Comparison of ENCODE assay signal across 2 cellular contexts in the genomic region with DNA sequence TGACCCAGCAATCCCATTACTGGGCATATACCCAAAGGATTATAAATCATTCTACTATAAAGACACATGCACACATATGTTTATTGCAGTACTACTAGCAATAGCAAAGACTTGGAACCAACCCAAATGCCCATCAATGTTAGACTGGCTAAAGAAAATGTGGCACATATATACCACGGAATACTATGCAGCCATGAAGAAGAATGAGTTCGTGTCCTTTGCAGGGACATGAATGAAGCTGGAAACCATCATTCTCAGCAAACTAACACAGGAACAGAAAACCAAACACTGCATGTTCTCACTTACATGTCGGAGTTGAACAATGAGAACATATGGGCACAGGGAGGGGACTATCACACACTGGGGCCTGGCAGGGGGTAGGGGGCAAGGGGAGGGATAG.
A peak's percentile ranks its signal among the peaks of the same experiment; 100 is the strongest.
DNase-seq lines count a peak whose midpoint lies in the region; ATAC-seq, FAIRE-seq and TF ChIP-seq lines count a peak whose summit lies in the region.
"Not testable (repeated sequence)": the region's sequence is repeated elsewhere in the genome, so short reads cannot be mapped to it uniquely, and the experiment has no call there.

No MANE protein-coding gene starts in this region.

- 3% methylated on average over 3 of the region's 3 CpGs for WGBS in K562 (ENCODE audit: insufficient coverage, low coverage, missing lambda C conversion rate)

- not testable (repeated sequence) for ATAC-seq in K562

- H3K27ac ChIP-seq in HEK293 (ENCODE audit: extremely low read depth, low read depth, low read length); K562 (ENCODE audit: extremely low read depth, low read depth, low read length): not testable (repeated sequence)

- not testable (repeated sequence) for H3K9ac ChIP-seq in K562 (ENCODE audit: insufficient read depth in 1 of 2, low read depth in 2 of 2, low read length in 2 of 2)

- TF ChIP-seq CTCF in HEK293 (tag by site-specific recombination; IDR thresholded peaks at IDR 0.05); K562 (IDR thresholded peaks at IDR 0.05 in 2 of 3, conservative IDR thresholded peaks at IDR 0.05 in 1 of 3; ENCODE audit: insufficient read depth in 2 of 3, low read depth in 1 of 3, low read length in 3 of 3): not testable (repeated sequence)

- H3K36me3 ChIP-seq in HEK293 (ENCODE audit: control insufficient read depth in 2 of 2, insufficient read depth in 1 of 2, low read length in 2 of 2); K562 (ENCODE audit: control insufficient read depth, insufficient read depth, low read length): not testable (repeated sequence)

- not testable (repeated sequence) for H3K4me3 ChIP-seq in HEK293 (ENCODE audit: low read depth, low read length); K562

- POLR2A ChIA-PET in HEK293 (lab: Yijun Ruan, JAX); K562 (lab: Yijun Ruan, JAX): not testable (repeated sequence)

- not testable (repeated sequence) for H3K79me2 ChIP-seq in K562 (ENCODE audit: control insufficient read depth, insufficient read depth, low read length)

- not testable (repeated sequence) for BruUV-seq in K562 (replicated peaks; lab: Mats Ljungman, UMichigan)

- in situ Hi-C loops in K562 (cut with MboI) = not testable (repeated sequence)

- not testable (repeated sequence) for H3K4me2 ChIP-seq in K562 (ENCODE audit: insufficient read depth, low read length)

- intact Hi-C loops in K562 (cut with micrococcal nuclease) = not testable (repeated sequence)

- H2AFZ ChIP-seq in K562 (ENCODE audit: low read depth, low read length) = not testable (repeated sequence)

- FAIRE-seq in K562 (lab: Jason Lieb, UNC) = not testable (repeated sequence)

- not testable (repeated sequence) for H3K27me3 ChIP-seq in K562 (ENCODE audit: control insufficient read depth in 2 of 2, insufficient read depth in 2 of 2, low read length in 2 of 2)

- DNase-seq in K562 (ENCODE audit: extremely low read depth in 1 of 4, low spot score in 3 of 4) = not testable (repeated sequence)

- CTCF ChIA-PET in HEK293 (lab: Yijun Ruan, JAX); K562 (lab: Yijun Ruan, JAX; ENCODE audit: low intra/inter-chr PET ratio): not testable (repeated sequence)

- not testable (repeated sequence) for H3K9me1 ChIP-seq in K562 (ENCODE audit: control insufficient read depth, insufficient read depth, low read length)

- not testable (repeated sequence) for H3K9me3 ChIP-seq in HEK293 (ENCODE audit: control insufficient read depth, insufficient read depth, low read depth, low read length); K562 (replicated peaks; ENCODE audit: control insufficient read depth, insufficient read depth, low read depth, low read length)

- not testable (repeated sequence) for TF ChIP-seq POLR2A in K562 (conservative IDR thresholded peaks at IDR 0.05)

- not testable (repeated sequence) for H3K4me1 ChIP-seq in HEK293 (ENCODE audit: control insufficient read depth, insufficient read depth, low read length); K562 (replicated peaks in 1 of 2; ENCODE audit: control insufficient read depth in 2 of 2, insufficient read depth in 2 of 2, low read length in 2 of 2)

- not testable (repeated sequence) for TF ChIP-seq RAD21 in K562 (CRISPR knock-in tag; conservative IDR thresholded peaks at IDR 0.05 in 1 of 2, IDR thresholded peaks at IDR 0.05 in 1 of 2)

- not testable (repeated sequence) for H4K20me1 ChIP-seq in K562 (replicated peaks; ENCODE audit: control insufficient read depth, insufficient read depth, low read length)

- TF ChIP-seq EP300 in K562 (IDR thresholded peaks at IDR 0.05; ENCODE audit: low read length) = not testable (repeated sequence)

TF ChIP-seq in HEK293, 187 proteins besides CTCF, POLR2A, EP300 and RAD21:
- TF ChIP-seq ZNF146 (tag by site-specific recombination; IDR thresholded peaks at IDR 0.05) = peak; percentile 84

TF ChIP-seq in K562, 482 proteins besides CTCF, POLR2A, EP300 and RAD21:
- TF ChIP-seq ZNF146 (CRISPR knock-in tag; IDR thresholded peaks at IDR 0.05; ENCODE audit: unreplicated experiment) = peak; percentile 88
